Comparison of ENCODE assay signal across 1 cellular context in genomic region chr1:248756636-248757035, GRCh38.
TF ChIP-seq lines count a peak whose summit lies in the region.

No MANE protein-coding gene starts in this region.

TF ChIP-seq in HepG2, 621 proteins besides CTCF, POLR2A, EP300 and RAD21:
- TF ChIP-seq NBN (conservative IDR thresholded peaks at IDR 0.05) (no peak), ZNF7 (CRISPR knock-in tag; IDR thresholded peaks at IDR 0.05) (peak; percentile 62; the same call in 1 of the 2 replicates)
